In genomic region chr12:47818382-47818700, GRCh38 we compare ENCODE assay signal across 8 cellular contexts. TPM values are rescaled to one million over a fixed set of nuclear protein-coding genes. Genes with fewer than 3 reads are reported as not detected.
DNase-seq lines count a peak whose midpoint lies in the region; ATAC-seq and TF ChIP-seq lines count a peak whose summit lies in the region.

No MANE protein-coding gene starts in this region.

- H3K4me1 Mint-ChIP-seq in naive thymus-derived CD8-positive, alpha-beta T cell, result peaks cover 57 to 90% (median 82%) of the 10 kb centered on the region in 4 donors

- peaks cover 54% of the 10 kb centered on the region for H3K4me1 ChIP-seq in MM.1S (ENCODE audit: low read length)

- H4K20me1 ChIP-seq in MM.1S (ENCODE audit: insufficient read depth, low read length), result no peaks in the 10 kb centered on the region

- H3K9ac ChIP-seq in MM.1S (ENCODE audit: low read length), result peak overlapping the region; percentile 88

- no peak for DNase-seq in AG09309 (ENCODE audit: low read depth)
- DNase-seq in MM.1S, result peak; percentile 36
- DNase-seq in choroid plexus epithelial cell (ENCODE audit: low read depth), result no peak
- no peak for DNase-seq in naive thymus-derived CD8-positive, alpha-beta T cell
- no peak for DNase-seq in NCI-H1436 (lab: John Stamatoyannopoulos, UW)
- no peak for DNase-seq in SHP77 treated with DMSO at 0.1 percent for 48 hours (lab: John Stamatoyannopoulos, UW)

- H3K27ac Mint-ChIP-seq in naive thymus-derived CD8-positive, alpha-beta T cell, result peak overlapping the region; percentile 87 to 99 (median 94)

- POLR2A ChIA-PET in naive thymus-derived CD8-positive, alpha-beta T cell (lab: Charles Lee), result interaction anchor here (1.0 to 22.6 kb wide), 11 partner anchors 8 to 112 kb away, joined by 3 to 514 read pairs (median 6); partner anchors contain the start of gene RPAP3

- no peaks in the 10 kb centered on the region for H3K9me3 ChIP-seq in MM.1S (replicated peaks; ENCODE audit: insufficient read depth, low read length)

- H3K4me3 ChIP-seq in AG09309 (ENCODE audit: control insufficient read depth, low read depth, low read length) (peak overlapping the region; percentile 95), MM.1S (ENCODE audit: low read length) (peak overlapping the region; percentile 89), choroid plexus epithelial cell (ENCODE audit: low read depth, low read length) (peak overlapping the region; percentile 76)

- ATAC-seq in naive thymus-derived CD8-positive, alpha-beta T cell, result no peak
- ATAC-seq in GM18873 (IDR thresholded peaks at IDR 0.05; ENCODE audit: low FRiP score, unreplicated experiment) (no peak), HG03045 (IDR thresholded peaks at IDR 0.05; ENCODE audit: unreplicated experiment) (no peak)

- no peak for TF ChIP-seq CTCF in AG09309 (IDR thresholded peaks at IDR 0.05; ENCODE audit: control insufficient read depth, insufficient read depth, low read depth, low read length, missing control alignments)
- 0 out of 2 replicates have a peak, but pooled peaks have one; percentile 1 for TF ChIP-seq CTCF in MM.1S (IDR thresholded peaks at IDR 0.05; ENCODE audit: low read length)
- TF ChIP-seq CTCF in choroid plexus epithelial cell (conservative IDR thresholded peaks at IDR 0.05; ENCODE audit: low read depth, low read length), result no peak

- H3K4me2 ChIP-seq in MM.1S (ENCODE audit: low read depth, low read length), result peak overlapping the region; percentile 97

- peaks cover 27% of the 10 kb centered on the region for H3F3A ChIP-seq in MM.1S (ENCODE audit: insufficient read depth, low read length)

- no peaks in the 10 kb centered on the region for H3K36me3 ChIP-seq in MM.1S (replicated peaks; ENCODE audit: insufficient read depth, low read length)

- H3K79me2 ChIP-seq in MM.1S (ENCODE audit: low read length), result peaks cover 65% of the 10 kb centered on the region

- no peaks in the 10 kb centered on the region for H3K27me3 ChIP-seq in MM.1S (replicated peaks; ENCODE audit: insufficient read depth, low read length)

- H3K4me3 Mint-ChIP-seq in naive thymus-derived CD8-positive, alpha-beta T cell, result peak overlapping the region; percentile 87 to 99 (median 95)

- H3K9me3 Mint-ChIP-seq in naive thymus-derived CD8-positive, alpha-beta T cell, result no peaks in the 10 kb centered on the region

- no peaks in the 10 kb centered on the region for H3K9me2 ChIP-seq in MM.1S (replicated peaks; ENCODE audit: insufficient read depth, low read length)

- H3K36me3 Mint-ChIP-seq in naive thymus-derived CD8-positive, alpha-beta T cell, result peaks cover 0 to 6% (median 1%) of the 10 kb centered on the region in 3 donors

- H2AFZ ChIP-seq in MM.1S (ENCODE audit: low read length), result no peak overlapping the region

- peak overlapping the region; percentile 70; the same call in 1 of the 2 replicates for H3K27ac ChIP-seq in MM.1S (ENCODE audit: low read length)

- no peaks in the 10 kb centered on the region for H3K27me3 Mint-ChIP-seq in naive thymus-derived CD8-positive, alpha-beta T cell

RNA-seq across cellular contexts. Expression of gene HDAC7, which starts 1.4 kb away (rescaled TPM):
- total RNA-seq in naive thymus-derived CD8-positive, alpha-beta T cell, result 100 to 1,000 TPM; 160 to 165 TPM
- 10 to 100 TPM; 10.2 to 30.5 (median 14.3) TPM for polyA plus RNA-seq in naive thymus-derived CD8-positive, alpha-beta T cell

RNA-seq across cellular contexts. Expression of gene SLC48A1, which starts 45.3 kb away (rescaled TPM):
- total RNA-seq in naive thymus-derived CD8-positive, alpha-beta T cell, result 10 to 100 TPM; 11.5 to 12.8 TPM
- polyA plus RNA-seq in naive thymus-derived CD8-positive, alpha-beta T cell, result 10 to 100 TPM in 1 of 3 donors, 1 to 10 TPM in 2; 9.4 to 11.6 (median 9.7) TPM

RNA-seq across cellular contexts. Expression of gene RAPGEF3, which starts 59.7 kb away (rescaled TPM):
- under 1 TPM; 0.63 to 0.65 TPM for total RNA-seq in naive thymus-derived CD8-positive, alpha-beta T cell
- polyA plus RNA-seq in naive thymus-derived CD8-positive, alpha-beta T cell, result under 1 TPM; 0.08 to 0.27 (median 0.12) TPM
